ENCODE assay signal across 19 cellular contexts in the genomic region with DNA sequence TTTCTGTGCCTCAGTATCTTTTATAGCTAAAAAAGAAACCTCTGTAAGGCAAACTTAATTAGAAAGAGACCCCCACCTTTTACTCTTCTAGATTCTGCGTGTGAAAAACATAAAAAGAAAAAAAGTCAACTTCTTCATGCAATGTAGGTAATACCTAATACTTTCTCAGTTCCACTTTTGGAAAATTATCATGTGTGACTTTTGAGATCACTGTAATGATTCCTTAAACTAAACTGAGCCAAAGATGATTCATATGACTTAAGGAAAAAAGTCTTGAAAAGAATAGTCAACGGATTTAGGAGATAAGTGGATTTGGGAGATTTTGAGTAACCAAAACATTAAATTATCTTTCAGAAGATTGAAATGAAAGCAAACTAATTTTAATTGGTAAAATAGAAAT.
"Had no signal": no experiment of that assay in that cellular context is flagged by ENCODE, and none has a peak within 500 bp of the region (broad histone marks: within the 10 kb centered on the region; RNA-seq: fewer than 3 reads in every experiment).

No MANE protein-coding gene starts in this region.

- H3K27me3 ChIP-seq: brain microvascular endothelial cell, right atrium auricular region, testis had no signal

- H3K4me3 ChIP-seq: coronary artery, left ventricle myocardium inferior, right atrium auricular region, testis had no signal

- H3K27ac ChIP-seq: brain microvascular endothelial cell, coronary artery, right atrium auricular region, testis had no signal

- DNase-seq: activated CD4-positive, alpha-beta T cell treated with anti-CD3 and anti-CD28 coated beads for 48 hours; activated CD4-positive, CD25-positive, alpha-beta regulatory T cell; activated CD8-positive, alpha-beta T cell treated with anti-CD3 and anti-CD28 coated beads for 36 hours; activated naive CD4-positive, alpha-beta T cell treated with anti-CD3 and anti-CD28 coated beads for 36 hours; activated T-cell treated with anti-CD3 and anti-CD28 coated beads, Interleukin-2, amount 50 U/mL, for 1 hour; brain microvascular endothelial cell; immature natural killer cell; kidney glomerular epithelial cell; left ventricle myocardium inferior; mammary epithelial cell; midbrain; nephron progenitor cell; occipital lobe; stimulated activated naive CD8-positive, alpha-beta T cell treated with anti-CD3 and anti-CD28 coated beads, Interleukin-15, amount 100 ng/mL, for 72 hours; SW 1271; testis had no signal

- H3K9me3 ChIP-seq: left ventricle myocardium inferior, right atrium auricular region, testis had no signal

- H3K36me3 ChIP-seq: brain microvascular endothelial cell had no signal

- ATAC-seq: activated CD8-positive, alpha-beta T cell treated with anti-CD3 and anti-CD28 coated beads for 36 hours; esophagus mucosa; stimulated activated naive CD8-positive, alpha-beta T cell treated with anti-CD3 and anti-CD28 coated beads, Interleukin-15, amount 100 ng/mL, for 72 hours had no signal
